8 cellular contexts compared by ENCODE assay signal in genomic region chr14:63632932-63633514, GRCh38. TPM values are rescaled to one million over a fixed set of nuclear protein-coding genes. Genes with fewer than 3 reads are reported as not detected.
DNase-seq lines count a peak whose midpoint lies in the region; TF ChIP-seq lines count a peak whose summit lies in the region.

No MANE protein-coding gene starts in this region.

- no peaks in the 10 kb centered on the region for H3K27me3 Mint-ChIP-seq in chondrocyte (ENCODE audit: low read depth)

- H3K4me3 Mint-ChIP-seq in chondrocyte (ENCODE audit: unreplicated experiment): no peak overlapping the region

- no peaks in the 10 kb centered on the region for H3K27me3 ChIP-seq in osteoblast (ENCODE audit: insufficient read depth, low read length)

- no peaks in the 10 kb centered on the region for H3K4me1 ChIP-seq in osteoblast (ENCODE audit: insufficient read depth, low read length)

- no peak overlapping the region for H3K4me2 ChIP-seq in osteoblast (ENCODE audit: insufficient read depth, low read length)

- no peaks in the 10 kb centered on the region for H3K4me1 Mint-ChIP-seq in chondrocyte (ENCODE audit: low read depth)

- H3K36me3 ChIP-seq in osteoblast (ENCODE audit: insufficient read depth, low read length): no peaks in the 10 kb centered on the region

- peaks cover 6% of the 10 kb centered on the region for H4K20me1 ChIP-seq in osteoblast (ENCODE audit: insufficient read depth, low read length)

- H3K9me3 Mint-ChIP-seq in chondrocyte (ENCODE audit: low read depth): peaks cover 24% of the 10 kb centered on the region

- peaks cover 68% of the 10 kb centered on the region for H3K79me2 ChIP-seq in osteoblast (ENCODE audit: insufficient read depth, low read length)

- no peaks in the 10 kb centered on the region for H3K9me3 ChIP-seq in osteoblast (ENCODE audit: low read depth, low read length)

- H3K4me3 ChIP-seq in AG09309 (ENCODE audit: control insufficient read depth, low read depth, low read length) (no peak overlapping the region), osteoblast (ENCODE audit: insufficient read depth, low read length) (no peak overlapping the region)

- TF ChIP-seq CTCF in AG09309 (IDR thresholded peaks at IDR 0.05; ENCODE audit: control insufficient read depth, insufficient read depth, low read depth, low read length, missing control alignments) (peak; percentile 54), GM12873 (IDR thresholded peaks at IDR 0.05; ENCODE audit: insufficient read depth, low read depth, low read length, missing control alignments) (peak; percentile 37), chondrocyte (IDR thresholded peaks at IDR 0.05) (peak; percentile 84), osteoblast (IDR thresholded peaks at IDR 0.05; ENCODE audit: extremely low read depth, low read depth, low read length) (peak; percentile 68)

- no peak overlapping the region for H3K27ac Mint-ChIP-seq in chondrocyte (ENCODE audit: unreplicated experiment)

- peaks cover 18% of the 10 kb centered on the region for H3K36me3 Mint-ChIP-seq in chondrocyte (ENCODE audit: low read depth)

- no peak for DNase-seq in AG09309 (ENCODE audit: low read depth)
- peak; percentile 60 for DNase-seq in NCI-H1694 (lab: John Stamatoyannopoulos, UW)
- no peak for DNase-seq in chondrocyte (ENCODE audit: low spot score)
- no peak for DNase-seq in osteoblast (ENCODE audit: insufficient read length, low spot score, missing footprints)
- no peak for DNase-seq in middle frontal gyrus (ENCODE audit: extremely low spot score, low spot score)
- no peak for DNase-seq in HK-2 (ENCODE audit: unreplicated experiment)
- no peak for DNase-seq in retina

- H3K27ac ChIP-seq in osteoblast (ENCODE audit: low read depth, low read length): no peak overlapping the region

- H2AFZ ChIP-seq in osteoblast (ENCODE audit: low read length): no peak overlapping the region

RNA-seq across cellular contexts. Expression of gene WDR89, which starts 8.6 kb away (rescaled TPM):
- total RNA-seq in chondrocyte: 10.6 to 11.7 TPM (median 10.8 TPM) in 3 replicates
- total RNA-seq in osteoblast: 8.3 and 10.5 TPM in 2 replicates
